ENCODE assay signal across 2 cellular contexts in genomic region chr11:67644042-67644441, GRCh38.
TF ChIP-seq lines count a peak whose summit lies in the region.

No MANE protein-coding gene starts in this region.

TF ChIP-seq in SK-N-SH, 30 proteins besides CTCF, POLR2A, EP300 and RAD21 (continued from another document):
- TF ChIP-seq, protein P1, sequence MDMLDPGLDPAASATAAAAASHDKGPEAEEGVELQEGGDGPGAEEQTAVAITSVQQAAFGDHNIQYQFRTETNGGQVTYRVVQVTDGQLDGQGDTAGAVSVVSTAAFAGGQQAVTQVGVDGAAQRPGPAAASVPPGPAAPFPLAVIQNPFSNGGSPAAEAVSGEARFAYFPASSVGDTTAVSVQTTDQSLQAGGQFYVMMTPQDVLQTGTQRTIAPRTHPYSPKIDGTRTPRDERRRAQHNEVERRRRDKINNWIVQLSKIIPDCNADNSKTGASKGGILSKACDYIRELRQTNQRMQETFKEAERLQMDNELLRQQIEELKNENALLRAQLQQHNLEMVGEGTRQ (IDR thresholded peaks at IDR 0.05; ENCODE audit: borderline replicate concordance, low read depth, low read length): no peak
- TF ChIP-seq SMC3 (IDR thresholded peaks at IDR 0.05; ENCODE audit: low read depth, low read length) (no peak), TAF1 (IDR thresholded peaks at IDR 0.05; ENCODE audit: borderline replicate concordance, low read depth, low read length) (no peak), MEF2A (IDR thresholded peaks at IDR 0.05; ENCODE audit: borderline replicate concordance, low read depth) (no peak), IRF3 (IDR thresholded peaks at IDR 0.05; ENCODE audit: low read depth, low read length) (no peak), GATA2 (CRISPR knock-in tag; IDR thresholded peaks at IDR 0.05) (no peak), GABPA (IDR thresholded peaks at IDR 0.05; ENCODE audit: low read depth) (no peak), FOXM1 (IDR thresholded peaks at IDR 0.05; ENCODE audit: low read depth) (no peak), NRF1 (IDR thresholded peaks at IDR 0.05; ENCODE audit: low read depth, low read length) (no peak), NFIC (IDR thresholded peaks at IDR 0.05; ENCODE audit: borderline replicate concordance) (no peak), MAX (IDR thresholded peaks at IDR 0.05; ENCODE audit: low read depth) (no peak), RXRA (IDR thresholded peaks at IDR 0.05; ENCODE audit: borderline replicate concordance, low read depth) (no peak), RCOR1 (IDR thresholded peaks at IDR 0.05; ENCODE audit: low read length) (no peak), JUND (IDR thresholded peaks at IDR 0.05) (no peak), FOXJ3 (CRISPR knock-in tag; IDR thresholded peaks at IDR 0.05) (no peak), MXI1 (IDR thresholded peaks at IDR 0.05; ENCODE audit: low read depth, low read length) (no peak)
- TF ChIP-seq, protein P2, sequence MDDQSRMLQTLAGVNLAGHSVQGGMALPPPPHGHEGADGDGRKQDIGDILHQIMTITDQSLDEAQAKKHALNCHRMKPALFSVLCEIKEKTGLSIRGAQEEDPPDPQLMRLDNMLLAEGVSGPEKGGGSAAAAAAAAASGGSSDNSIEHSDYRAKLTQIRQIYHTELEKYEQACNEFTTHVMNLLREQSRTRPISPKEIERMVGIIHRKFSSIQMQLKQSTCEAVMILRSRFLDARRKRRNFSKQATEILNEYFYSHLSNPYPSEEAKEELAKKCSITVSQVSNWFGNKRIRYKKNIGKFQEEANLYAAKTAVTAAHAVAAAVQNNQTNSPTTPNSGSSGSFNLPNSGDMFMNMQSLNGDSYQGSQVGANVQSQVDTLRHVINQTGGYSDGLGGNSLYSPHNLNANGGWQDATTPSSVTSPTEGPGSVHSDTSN (IDR thresholded peaks at IDR 0.05): no peak
TF ChIP-seq in SK-N-SH: peak in this region for 0.

TF ChIP-seq in SK-N-SH treated with all-trans-retinoic acid at 6 μM for 48 hours, 23 proteins besides CTCF, POLR2A, EP300 and RAD21 (continued from another document):
- TF ChIP-seq ZNF565 (CRISPR knock-in tag; conservative IDR thresholded peaks at IDR 0.05; ENCODE audit: low read depth) (no peak), ESRRG (CRISPR knock-in tag; IDR thresholded peaks at IDR 0.05) (no peak), RARB (CRISPR knock-in tag; IDR thresholded peaks at IDR 0.05) (no peak)
- TF ChIP-seq, protein P3, sequence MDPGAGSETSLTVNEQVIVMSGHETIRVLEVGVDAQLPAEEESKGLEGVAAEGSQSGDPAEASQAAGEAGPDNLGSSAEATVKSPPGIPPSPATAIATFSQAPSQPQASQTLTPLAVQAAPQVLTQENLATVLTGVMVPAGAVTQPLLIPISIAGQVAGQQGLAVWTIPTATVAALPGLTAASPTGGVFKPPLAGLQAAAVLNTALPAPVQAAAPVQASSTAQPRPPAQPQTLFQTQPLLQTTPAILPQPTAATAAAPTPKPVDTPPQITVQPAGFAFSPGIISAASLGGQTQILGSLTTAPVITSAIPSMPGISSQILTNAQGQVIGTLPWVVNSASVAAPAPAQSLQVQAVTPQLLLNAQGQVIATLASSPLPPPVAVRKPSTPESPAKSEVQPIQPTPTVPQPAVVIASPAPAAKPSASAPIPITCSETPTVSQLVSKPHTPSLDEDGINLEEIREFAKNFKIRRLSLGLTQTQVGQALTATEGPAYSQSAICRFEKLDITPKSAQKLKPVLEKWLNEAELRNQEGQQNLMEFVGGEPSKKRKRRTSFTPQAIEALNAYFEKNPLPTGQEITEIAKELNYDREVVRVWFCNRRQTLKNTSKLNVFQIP (CRISPR knock-in tag; IDR thresholded peaks at IDR 0.05; ENCODE audit: borderline replicate concordance, low read depth): no peak
TF ChIP-seq in SK-N-SH treated with all-trans-retinoic acid at 6 μM for 48 hours: peak in this region for 0.
